Comparison of ENCODE assay signal across 20 cellular contexts in the genomic region with DNA sequence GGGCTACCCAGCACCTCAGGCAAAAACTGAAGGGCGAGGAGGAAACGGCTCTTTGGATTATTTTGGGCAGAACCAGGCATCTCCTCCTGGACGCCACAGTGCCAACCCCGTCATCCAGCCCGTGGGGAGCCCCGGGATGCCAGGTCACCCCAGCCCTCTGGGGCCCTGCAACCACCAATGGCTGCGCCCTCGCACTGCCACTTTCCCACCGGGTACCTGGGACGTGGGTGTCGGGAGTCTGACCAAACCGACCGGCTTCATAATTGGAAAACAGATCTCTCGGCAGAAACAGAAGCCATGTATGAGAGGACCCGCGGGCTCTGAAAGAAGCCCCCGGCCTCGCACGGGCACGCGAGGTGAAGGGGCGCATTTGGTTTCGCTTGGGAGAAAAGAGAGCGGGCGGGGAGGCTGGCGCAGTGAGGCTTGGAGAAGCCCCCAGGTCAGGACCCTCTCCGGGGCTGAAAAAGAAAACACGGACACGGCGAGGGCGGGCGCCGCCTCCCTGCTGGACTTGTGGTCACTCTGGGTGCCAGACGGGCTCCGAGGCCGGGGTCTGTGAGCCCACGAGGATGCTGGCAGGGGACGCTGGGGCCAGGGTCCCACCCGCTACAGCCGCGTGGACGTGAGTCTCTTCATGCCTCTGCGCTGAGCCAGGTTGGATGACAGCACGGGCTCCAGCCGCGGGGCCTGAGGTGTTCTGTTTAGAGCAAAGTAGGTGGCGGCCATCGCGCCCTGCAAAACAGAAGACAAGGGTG. TPM values are rescaled to one million over a fixed set of nuclear protein-coding genes. Genes with fewer than 3 reads are reported as not detected.
DNase-seq lines count a peak whose midpoint lies in the region; ATAC-seq and TF ChIP-seq lines count a peak whose summit lies in the region.
"Had no signal": no experiment of that assay in that cellular context is flagged by ENCODE, and none has a peak within 500 bp of the region (broad histone marks: within the 10 kb centered on the region; RNA-seq: fewer than 3 reads in every experiment).

No MANE protein-coding gene starts in this region.

- no peaks in the 10 kb centered on the region for H3K27me3 ChIP-seq in thymus (ENCODE audit: control insufficient read depth, insufficient read depth)

- peaks cover 15% of the 10 kb centered on the region for H3K36me3 Mint-ChIP-seq in activated CD4-positive, alpha-beta T cell treated with anti-CD3 and anti-CD28 coated beads for 36 hours (ENCODE audit: low read depth)
- peaks cover 11% of the 10 kb centered on the region for H3K36me3 Mint-ChIP-seq in central memory CD8-positive, alpha-beta T cell (ENCODE audit: insufficient read depth)

- no peak for TF ChIP-seq CTCF in OCI-LY7 (conservative IDR thresholded peaks at IDR 0.05; ENCODE audit: low read length)

- CTCF ChIA-PET in activated CD4-positive, alpha-beta T cell treated with anti-CD3 and anti-CD28 coated beads for 36 hours (lab: Charles Lee), result interaction anchor here (1.2 to 1.6 kb wide), 3 partner anchors 10 to 99 kb away, joined by 4 to 6 read pairs (median 5); no protein-coding TSS in a partner anchor
- CTCF ChIA-PET in OCI-LY7 (lab: Charles Lee; ENCODE audit: unreplicated experiment), result no interaction called here

- BruUV-seq in OCI-LY7 (replicated peaks; lab: Mats Ljungman, UMichigan), result no TSS peak

- peak overlapping the region; percentile 70 for H3K27ac Mint-ChIP-seq in activated CD4-positive, alpha-beta T cell treated with anti-CD3 and anti-CD28 coated beads for 36 hours
- H3K27ac Mint-ChIP-seq in stimulated activated naive CD8-positive, alpha-beta T cell treated with anti-CD3 and anti-CD28 coated beads, Interleukin-15, amount 100 ng/mL, for 72 hours, result peak overlapping the region in 1 of 2 donors; percentile 65
- peak overlapping the region; percentile 78 for H3K27ac Mint-ChIP-seq in central memory CD8-positive, alpha-beta T cell (ENCODE audit: low read depth)
- H3K27ac Mint-ChIP-seq: type B pancreatic cell had no signal

- intact Hi-C loops in activated CD4-positive, alpha-beta T cell treated with anti-CD3 and anti-CD28 coated beads for 36 hours (cut with DNase I, micrococcal nuclease), result no loop called here
- intact Hi-C loops in OCI-LY7 (cut with micrococcal nuclease; ENCODE audit: unreplicated experiment), result no loop called here

- H3K9me3 Mint-ChIP-seq in activated CD4-positive, alpha-beta T cell treated with anti-CD3 and anti-CD28 coated beads for 36 hours (ENCODE audit: low read depth), result peaks cover 10% of the 10 kb centered on the region
- H3K9me3 Mint-ChIP-seq in stimulated activated naive CD8-positive, alpha-beta T cell treated with anti-CD3 and anti-CD28 coated beads, Interleukin-15, amount 100 ng/mL, for 72 hours, result peaks cover 14 to 17% of the 10 kb centered on the region in 2 donors
- H3K9me3 Mint-ChIP-seq in central memory CD8-positive, alpha-beta T cell, result peaks cover 13% of the 10 kb centered on the region

- H3K4me3 ChIP-seq in thymus (ENCODE audit: low read length) (peak overlapping the region; percentile 39), OCI-LY7 (ENCODE audit: low read depth, low read length, poor library complexity, severe bottlenecking) (no peak overlapping the region)

- H3K4me1 ChIP-seq in thymus (ENCODE audit: control insufficient read depth, insufficient read depth, low read length), result peaks cover 63% of the 10 kb centered on the region
- no peaks in the 10 kb centered on the region for H3K4me1 ChIP-seq in OCI-LY7 (ENCODE audit: insufficient read depth, low read length, poor library complexity, severe bottlenecking)

- no peak overlapping the region for H3K4me2 ChIP-seq in OCI-LY7 (ENCODE audit: low read length)
- H3K4me2 ChIP-seq: KMS-11 had no signal

- H3K79me2 ChIP-seq in OCI-LY7 (ENCODE audit: insufficient read depth, low read depth, low read length), result no peaks in the 10 kb centered on the region

- no peak overlapping the region for H3K4me3 Mint-ChIP-seq in activated CD4-positive, alpha-beta T cell treated with anti-CD3 and anti-CD28 coated beads for 36 hours
- H3K4me3 Mint-ChIP-seq in stimulated activated naive CD8-positive, alpha-beta T cell treated with anti-CD3 and anti-CD28 coated beads, Interleukin-15, amount 100 ng/mL, for 72 hours, result peak overlapping the region; percentile 47 to 70
- peak overlapping the region; percentile 61 for H3K4me3 Mint-ChIP-seq in central memory CD8-positive, alpha-beta T cell
- H3K4me3 Mint-ChIP-seq: type B pancreatic cell had no signal

- no peaks in the 10 kb centered on the region for H3K9me2 ChIP-seq in OCI-LY7 (ENCODE audit: insufficient read depth, low read length)

- DNase-seq in activated CD4-positive, alpha-beta T cell treated with anti-CD3 and anti-CD28 coated beads for 36 hours, result no peak
- DNase-seq in activated CD4-positive, alpha-beta T cell treated with anti-CD3 and anti-CD28 coated beads for 48 hours, result no peak
- DNase-seq in stimulated activated naive CD8-positive, alpha-beta T cell treated with anti-CD3 and anti-CD28 coated beads, Interleukin-15, amount 100 ng/mL, for 72 hours, result no peak
- DNase-seq in stimulated activated naive CD8-positive, alpha-beta T cell treated with anti-CD3 and anti-CD28 coated beads, Interleukin-15, Interleukin-2, amounts not matched to agents 100 U/mL and 50 U/mL, for 24 hours, result no peak
- no peak for DNase-seq in central memory CD8-positive, alpha-beta T cell (ENCODE audit: low spot score in 2 of 2)
- DNase-seq in RPMI8226, result no peak
- DNase-seq in OCI-LY7 (ENCODE audit: low spot score), result no peak
- DNase-seq: AML-193; DMS53; GOT3; left ventricle myocardium superior; MV-4-11; NCI-H146; NCI-H446 treated with DMSO at 0.1 percent for 48 hours; occipital lobe; stimulated activated CD8-positive, alpha-beta memory T cell treated with anti-CD3 and anti-CD28 coated beads, Interleukin-4, amount 100 ng/mL, for 48 hours had no signal

- WGBS in thymus, result 94% methylated on average over 49 of the region's 49 CpGs

- no peak for ATAC-seq in activated CD4-positive, alpha-beta T cell treated with anti-CD3 and anti-CD28 coated beads for 36 hours
- ATAC-seq in stimulated activated naive CD8-positive, alpha-beta T cell treated with anti-CD3 and anti-CD28 coated beads, Interleukin-15, amount 100 ng/mL, for 72 hours, result no peak
- no peak for ATAC-seq in stimulated activated naive CD8-positive, alpha-beta T cell treated with anti-CD3 and anti-CD28 coated beads, Interleukin-15, Interleukin-2, amounts not matched to agents 100 U/mL and 50 U/mL, for 24 hours
- no peak for ATAC-seq in central memory CD8-positive, alpha-beta T cell (replicated peaks; ENCODE audit: extremely low read depth, poor library complexity, severe bottlenecking)
- ATAC-seq: left ventricle myocardium superior had no signal

- no peaks in the 10 kb centered on the region for H3K27me3 Mint-ChIP-seq in activated CD4-positive, alpha-beta T cell treated with anti-CD3 and anti-CD28 coated beads for 36 hours
- H3K27me3 Mint-ChIP-seq in stimulated activated naive CD8-positive, alpha-beta T cell treated with anti-CD3 and anti-CD28 coated beads, Interleukin-15, amount 100 ng/mL, for 72 hours, result no peaks in the 10 kb centered on the region
- no peaks in the 10 kb centered on the region for H3K27me3 Mint-ChIP-seq in central memory CD8-positive, alpha-beta T cell
- H3K27me3 Mint-ChIP-seq: type B pancreatic cell had no signal

- H3K9me3 ChIP-seq in thymus (ENCODE audit: control insufficient read depth) (no peaks in the 10 kb centered on the region), OCI-LY7 (ENCODE audit: low read length) (no peaks in the 10 kb centered on the region)

- H3K4me1 Mint-ChIP-seq in activated CD4-positive, alpha-beta T cell treated with anti-CD3 and anti-CD28 coated beads for 36 hours, result peaks cover 71% of the 10 kb centered on the region
- H3K4me1 Mint-ChIP-seq in stimulated activated naive CD8-positive, alpha-beta T cell treated with anti-CD3 and anti-CD28 coated beads, Interleukin-15, amount 100 ng/mL, for 72 hours, result peaks cover 64% of the 10 kb centered on the region
- peaks cover 70% of the 10 kb centered on the region for H3K4me1 Mint-ChIP-seq in central memory CD8-positive, alpha-beta T cell

- H3K27ac ChIP-seq in thymus (ENCODE audit: low read depth) (peak overlapping the region; percentile 96), OCI-LY7 (ENCODE audit: low read depth, low read length, poor library complexity, severe bottlenecking) (no peak overlapping the region)
- H3K27ac ChIP-seq: KMS-11, RWPE1 had no signal

- H2AFZ ChIP-seq in OCI-LY7 (ENCODE audit: low read length), result no peak overlapping the region

- POLR2A ChIA-PET in activated CD4-positive, alpha-beta T cell treated with anti-CD3 and anti-CD28 coated beads for 36 hours (lab: Charles Lee), result no interaction called here
- POLR2A ChIA-PET in OCI-LY7 (lab: Charles Lee), result no interaction called here

- peaks cover 3% of the 10 kb centered on the region for H3K36me3 ChIP-seq in thymus (ENCODE audit: control insufficient read depth, insufficient read depth)
- H3K36me3 ChIP-seq in OCI-LY7 (ENCODE audit: insufficient read depth, low read length), result no peaks in the 10 kb centered on the region

- H4K20me1 ChIP-seq in OCI-LY7 (ENCODE audit: insufficient read depth, low read length), result no peaks in the 10 kb centered on the region

RNA-seq across cellular contexts. Expression of a gene that starts 29.6 kb away (rescaled TPM):
- total RNA-seq in activated CD4-positive, alpha-beta T cell treated with anti-CD3 and anti-CD28 coated beads for 36 hours, result 10 to 100 TPM; 17.7 to 20.5 TPM
- 106 TPM for polyA plus RNA-seq in thymus
- 36.1 and 38.9 TPM in 2 replicates for total RNA-seq in OCI-LY7 (2014; rRNA removed; shearing (Covaris generic))
- total RNA-seq in OCI-LY7 (2022), result 37.5 and 38.1 TPM in 2 replicates
